8 cellular contexts compared by ENCODE assay signal in the genomic region with DNA sequence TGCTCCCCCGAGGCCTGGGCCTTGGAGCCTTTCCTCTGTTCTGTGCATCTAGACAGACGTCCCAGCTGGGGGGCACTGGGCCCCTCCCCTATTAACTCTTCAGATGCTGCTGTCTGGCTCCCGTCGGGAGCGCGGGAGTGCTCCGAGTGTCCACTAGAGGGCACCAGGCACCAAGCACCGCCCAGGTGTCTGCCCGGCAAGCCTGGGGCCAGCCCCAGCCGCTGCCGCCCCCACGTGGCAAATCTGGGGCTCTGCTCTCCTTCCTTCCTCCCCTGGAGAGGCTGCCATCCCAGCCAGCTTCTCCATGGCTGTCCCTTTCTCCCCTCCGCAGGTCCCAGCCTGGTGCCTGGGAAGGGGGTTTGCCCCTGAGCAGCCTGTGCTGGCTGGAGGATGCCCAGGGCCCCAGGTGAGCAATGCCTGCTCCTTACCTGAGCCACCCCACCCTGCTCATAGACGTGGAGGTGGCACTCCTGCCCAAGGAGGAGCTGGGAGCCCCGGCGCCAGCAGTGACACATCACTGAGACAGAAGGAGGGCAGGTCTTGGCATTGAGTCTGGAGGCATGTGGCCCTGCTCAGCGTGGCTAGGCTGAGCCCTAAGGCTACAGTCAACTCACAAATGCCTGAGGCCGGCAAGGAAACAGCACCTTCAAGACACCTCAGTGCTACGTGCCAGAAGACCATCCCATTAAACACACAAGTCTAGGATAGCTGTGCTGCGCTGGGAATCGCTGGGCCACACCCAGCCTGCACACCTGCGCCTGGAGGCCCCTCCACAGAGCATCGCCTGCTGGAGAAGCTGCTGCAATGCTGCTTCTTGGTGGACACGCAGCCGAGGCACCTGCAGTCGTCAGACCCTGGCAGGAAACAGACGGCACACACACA. TPM values are rescaled to one million over a fixed set of nuclear protein-coding genes. Genes with fewer than 3 reads are reported as not detected.
DNase-seq lines count a peak whose midpoint lies in the region; ATAC-seq and TF ChIP-seq lines count a peak whose summit lies in the region.

No MANE protein-coding gene starts in this region.

- H3K9me3 ChIP-seq in BE2C = no peaks in the 10 kb centered on the region

- no peak overlapping the region for H3K4me3 ChIP-seq in BE2C (ENCODE audit: low read depth, low read length)

- peak; percentile 99 for TF ChIP-seq CTCF in BE2C (IDR thresholded peaks at IDR 0.05; ENCODE audit: low read depth, low read length)

- in situ Hi-C loops in KBM-7 (cut with MboI; ENCODE audit: low pct_unique_long_range_greater_than_20kb, low sequenced_read_pairs) = no loop called here

- peak overlapping the region; percentile 41 for H3K27ac ChIP-seq in epithelial cell of prostate

- peaks cover 16% of the 10 kb centered on the region for H3K4me1 ChIP-seq in BE2C

- H3K36me3 ChIP-seq in BE2C = no peaks in the 10 kb centered on the region

- DNase-seq in BE2C (peak; percentile 92), KBM-7 (peak; percentile 88), OCI-M1 (lab: John Stamatoyannopoulos, UW) (peak; percentile 92), activated T-cell treated with anti-CD3 and anti-CD28 coated beads for 24 hours (ENCODE audit: low read depth) (peak; percentile 82), epithelial cell of prostate (ENCODE audit: low read depth, low spot score) (peak; percentile 63), mucosa of gallbladder (ENCODE audit: low spot score) (peak; percentile 83)
- peak; percentile 92 for DNase-seq in stimulated activated CD8-positive, alpha-beta memory T cell treated with anti-CD3 and anti-CD28 coated beads, Interleukin-4, amount 100 ng/mL, for 48 hours

- peak; percentile 55 for ATAC-seq in GM19372 (IDR thresholded peaks at IDR 0.05; ENCODE audit: low read depth, unreplicated experiment)

- no peaks in the 10 kb centered on the region for H3K27me3 ChIP-seq in BE2C

RNA-seq across cellular contexts. Expression of gene TMEM235, which starts 19.7 kb away (rescaled TPM):
- polyA plus RNA-seq in BE2C (2012; ENCODE audit: insufficient read depth, insufficient read length, low read depth) = not detected
- total RNA-seq in mucosa of gallbladder = not detected

RNA-seq across cellular contexts. Expression of gene BIRC5, which starts 37.1 kb away (rescaled TPM):
- 12.0 TPM for polyA plus RNA-seq in BE2C (2012; ENCODE audit: insufficient read depth, insufficient read length, low read depth)
- 2.7 TPM for total RNA-seq in mucosa of gallbladder
